Comparison of ENCODE assay signal across 9 cellular contexts in genomic region chr1:235068155-235069121, GRCh38.
DNase-seq lines count a peak whose midpoint lies in the region; ATAC-seq and TF ChIP-seq lines count a peak whose summit lies in the region.
"Had no signal": no experiment of that assay in that cellular context is flagged by ENCODE, and none has a peak within 500 bp of the region (broad histone marks: within the 10 kb centered on the region; RNA-seq: fewer than 3 reads in every experiment).

No MANE protein-coding gene starts in this region.

- peaks cover 43% of the 10 kb centered on the region for H3K4me1 ChIP-seq in RWPE2 (ENCODE audit: insufficient read depth, poor library complexity, severe bottlenecking)

- TF ChIP-seq CTCF in RWPE2 (IDR thresholded peaks at IDR 0.05; ENCODE audit: poor library complexity, severe bottlenecking) (no peak), fibroblast of villous mesenchyme (IDR thresholded peaks at IDR 0.05; ENCODE audit: insufficient read depth, low read depth, low read length) (no peak)

- no peaks in the 10 kb centered on the region for H3K9me3 ChIP-seq in RWPE2 (ENCODE audit: severe bottlenecking)

- ATAC-seq in RWPE2 (ENCODE audit: low read depth) (peak; percentile 69), sciatic nerve (peak; percentile 1), GM21390 (IDR thresholded peaks at IDR 0.05; ENCODE audit: unreplicated experiment) (no peak), HG03521 (IDR thresholded peaks at IDR 0.05; ENCODE audit: unreplicated experiment) (no peak)

- peak overlapping the region; percentile 94 for H3K27ac ChIP-seq in RWPE2 (ENCODE audit: poor library complexity, severe bottlenecking)

- peak; percentile 91 for DNase-seq in Caki2 (ENCODE audit: low read depth)
- peak; percentile 88 for DNase-seq in RWPE2 (ENCODE audit: low spot score)
- DNase-seq in fibroblast of villous mesenchyme (ENCODE audit: low read depth) = peak; percentile 64
- no peak for DNase-seq in sciatic nerve (ENCODE audit: low spot score)
- no peak for DNase-seq in hepatic stellate cell (ENCODE audit: low spot score)
- no peak for DNase-seq in posterior vena cava (ENCODE audit: low spot score)
- DNase-seq: GF-D8 had no signal

- in situ Hi-C loops in Caki2 (cut with HindIII; ENCODE audit: low pct_unique_long_range_greater_than_20kb, low sequenced_read_pairs) = loop anchor here (25.0 kb wide), 1 partner anchor 456 kb away; the partner anchor contains the start of gene IRF2BP2

- intact Hi-C loops in sciatic nerve (cut with DNase I) = loop anchor here (10.0 kb wide), 1 partner anchor 334 kb away; no protein-coding TSS in a partner anchor
- intact Hi-C loops in posterior vena cava (cut with DNase I) = loop anchor here (5.0 to 10.0 kb wide), 2 partner anchors 71 to 74 kb away; no protein-coding TSS in a partner anchor

- H3K27me3 ChIP-seq in RWPE2 (ENCODE audit: insufficient read depth, poor library complexity, severe bottlenecking) = no peaks in the 10 kb centered on the region

- H3K4me3 ChIP-seq in RWPE2 (ENCODE audit: severe bottlenecking) = no peak overlapping the region
- H3K4me3 ChIP-seq in fibroblast of villous mesenchyme (ENCODE audit: low read depth, low read length) = no peak overlapping the region

- no peaks in the 10 kb centered on the region for H3K36me3 ChIP-seq in RWPE2 (ENCODE audit: low read depth)

Comparison
In these comparisons a context has a peak if more than half of its experiments do, and no peak if none do; other contexts are left out.
1. DNase-seq: peak in Caki2 (single experiment), RWPE2 (single experiment) and fibroblast of villous mesenchyme (single experiment); none in sciatic nerve (single experiment), hepatic stellate cell (single experiment) and posterior vena cava (single experiment).
2. ATAC-seq: peak in RWPE2 (single experiment) and sciatic nerve (single experiment); none in GM21390 (single experiment) and HG03521 (single experiment).